1 cellular context compared by ENCODE assay signal in the genomic region with DNA sequence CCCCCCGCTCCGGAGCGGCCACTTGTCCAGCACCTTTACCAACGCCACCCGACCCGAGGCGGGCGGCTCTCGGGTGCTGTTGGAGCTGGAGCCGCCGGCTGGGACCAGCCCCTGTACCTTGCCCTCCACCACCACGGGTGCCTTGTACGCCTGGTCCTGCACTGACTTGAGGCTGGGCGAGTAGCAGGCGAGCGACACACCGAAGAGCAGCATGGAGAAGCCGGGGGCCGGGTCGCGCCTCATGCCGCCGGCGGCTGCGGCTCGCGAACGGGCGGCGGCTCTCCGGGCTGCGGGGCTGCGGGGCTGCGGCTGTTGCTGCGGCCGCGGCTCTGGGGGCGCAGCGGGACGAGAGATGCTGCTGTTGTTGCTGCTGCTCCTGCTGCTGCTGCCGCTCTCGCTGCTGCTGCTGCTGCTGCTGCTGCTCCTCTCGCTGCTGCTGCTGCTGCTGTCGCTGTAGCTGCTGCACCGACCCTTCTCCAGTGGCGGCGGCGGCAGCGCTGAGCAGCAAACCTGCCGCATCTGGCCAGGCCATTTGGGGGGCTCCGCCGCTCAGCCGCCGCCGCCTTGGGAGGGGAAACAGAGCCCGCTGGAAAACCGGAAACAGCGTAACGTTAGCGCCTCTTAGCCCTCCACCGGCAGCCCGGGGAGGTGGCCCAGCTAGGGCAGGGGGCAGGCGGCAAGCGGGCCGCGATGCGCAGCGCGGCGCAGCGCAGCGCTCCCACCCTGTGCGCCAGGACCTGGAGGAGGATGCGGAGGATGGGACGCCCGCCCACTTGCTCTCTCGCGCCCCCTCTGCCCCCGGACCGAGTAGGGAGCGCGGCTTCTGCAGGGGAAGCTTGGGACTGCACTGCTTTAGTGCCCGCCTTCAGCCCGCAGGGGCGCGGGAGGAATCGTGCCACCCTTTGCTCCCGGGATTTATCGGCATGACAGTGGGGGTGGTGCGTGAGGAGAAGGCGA.
TF ChIP-seq lines count a peak whose summit lies in the region.

Gene NRG2, minus strand, starts transcription at position 749 of the 957 bp plus-strand sequence.

TF ChIP-seq in H1, 55 proteins besides CTCF, POLR2A, EP300 and RAD21 (continued from another document):
- TF ChIP-seq, protein P1, sequence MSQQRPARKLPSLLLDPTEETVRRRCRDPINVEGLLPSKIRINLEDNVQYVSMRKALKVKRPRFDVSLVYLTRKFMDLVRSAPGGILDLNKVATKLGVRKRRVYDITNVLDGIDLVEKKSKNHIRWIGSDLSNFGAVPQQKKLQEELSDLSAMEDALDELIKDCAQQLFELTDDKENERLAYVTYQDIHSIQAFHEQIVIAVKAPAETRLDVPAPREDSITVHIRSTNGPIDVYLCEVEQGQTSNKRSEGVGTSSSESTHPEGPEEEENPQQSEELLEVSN (IDR thresholded peaks at IDR 0.05): peak; percentile 54
- peak; percentile 55; the same call in 1 of the 2 replicates for TF ChIP-seq CREB1 (IDR thresholded peaks at IDR 0.05)
- TF ChIP-seq CEBPB (IDR thresholded peaks at IDR 0.05; ENCODE audit: low read depth, low read length): no peak
